In the genomic region with DNA sequence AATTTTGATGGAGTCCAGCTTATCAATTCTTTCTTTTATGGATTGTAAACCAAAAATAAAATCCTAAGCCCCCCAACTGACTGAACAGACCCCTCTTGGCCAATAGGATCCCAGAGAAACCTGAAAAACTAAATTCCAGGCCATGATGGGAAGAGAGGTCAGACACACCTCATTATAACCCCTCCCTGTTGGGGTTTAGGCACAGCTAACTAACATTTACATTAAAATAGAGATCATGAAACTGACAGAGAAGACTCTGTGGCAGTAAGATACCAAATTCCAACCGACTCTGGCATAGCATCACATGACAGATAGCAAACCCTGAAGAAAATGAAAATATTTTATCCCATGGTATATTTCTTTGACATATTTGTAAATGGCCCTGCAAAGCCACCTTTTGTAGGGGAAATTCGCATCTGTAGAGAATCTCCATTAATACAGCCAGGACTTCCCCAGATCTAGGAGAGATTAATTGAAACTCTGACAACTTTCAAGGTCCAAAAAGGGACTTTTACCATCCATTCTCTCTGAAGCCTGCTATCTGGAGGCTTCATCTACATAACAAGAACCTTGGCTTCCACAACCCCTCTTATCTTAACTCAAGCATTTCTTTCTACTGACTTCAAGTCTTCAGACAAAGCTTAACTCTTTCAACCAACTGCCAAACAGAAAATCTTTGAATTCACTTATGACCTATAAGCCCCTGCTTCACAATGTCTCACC, we compare ENCODE assay signal across 17 cellular contexts. TPM values are rescaled to one million over a fixed set of nuclear protein-coding genes. Genes with fewer than 3 reads are reported as not detected.
DNase-seq lines count a peak whose midpoint lies in the region; ATAC-seq, FAIRE-seq and TF ChIP-seq lines count a peak whose summit lies in the region.
"Had no signal": no experiment of that assay in that cellular context is flagged by ENCODE, and none has a peak within 500 bp of the region (broad histone marks: within the 10 kb centered on the region; RNA-seq: fewer than 3 reads in every experiment).

No MANE protein-coding gene starts in this region.

- peak overlapping the region; percentile 47 for H3K27ac Mint-ChIP-seq in astrocyte (ENCODE audit: unreplicated experiment)
- H3K27ac Mint-ChIP-seq in activated naive CD4-positive, alpha-beta T cell treated with anti-CD3 and anti-CD28 coated beads, Interleukin-2, amount 50 U/mL, for 72 hours: no peak overlapping the region
- H3K27ac Mint-ChIP-seq: CD14-positive monocyte had no signal

- peaks cover 7% of the 10 kb centered on the region for H3K36me3 Mint-ChIP-seq in astrocyte (ENCODE audit: low read depth, unreplicated experiment)
- H3K36me3 Mint-ChIP-seq in activated naive CD4-positive, alpha-beta T cell treated with anti-CD3 and anti-CD28 coated beads, Interleukin-2, amount 50 U/mL, for 72 hours: no peaks in the 10 kb centered on the region
- H3K36me3 Mint-ChIP-seq: CD14-positive monocyte had no signal

- H3K27me3 ChIP-seq in GM23248 (replicated peaks; ENCODE audit: insufficient read depth): no peaks in the 10 kb centered on the region
- no peaks in the 10 kb centered on the region for H3K27me3 ChIP-seq in MM.1S (replicated peaks; ENCODE audit: insufficient read depth, low read length)
- H3K27me3 ChIP-seq in astrocyte (ENCODE audit: insufficient read depth, low read length): no peaks in the 10 kb centered on the region
- no peaks in the 10 kb centered on the region for H3K27me3 ChIP-seq in iPS-20b (ENCODE audit: insufficient read depth, low read length)
- H3K27me3 ChIP-seq: SJCRH30 had no signal

- in situ Hi-C loops in GM23248 (cut with MboI): no loop called here

- no peak for FAIRE-seq in astrocyte (lab: Jason Lieb, UNC)
- FAIRE-seq: HepG2 had no signal

- H3K27ac ChIP-seq in GM23248: no peak overlapping the region
- H3K27ac ChIP-seq in MM.1S (ENCODE audit: low read length): peak overlapping the region; percentile 26; the same call in 1 of the 2 replicates
- no peak overlapping the region for H3K27ac ChIP-seq in astrocyte (ENCODE audit: low read depth, low read length)
- H3K27ac ChIP-seq in iPS-20b (ENCODE audit: low read length): peak overlapping the region; percentile 72
- H3K27ac ChIP-seq: 22Rv1, KMS-11, SJCRH30 had no signal

- H3K4me3 ChIP-seq in GM23248 (no peak overlapping the region), MM.1S (ENCODE audit: low read length) (no peak overlapping the region), astrocyte (ENCODE audit: insufficient read depth, low read depth, low read length) (no peak overlapping the region), iPS-20b (ENCODE audit: low read length) (peak overlapping the region; percentile 42; the same call in 1 of the 2 replicates)
- H3K4me3 ChIP-seq: SJCRH30 had no signal

- peaks cover 23% of the 10 kb centered on the region for H3K4me1 ChIP-seq in GM23248 (ENCODE audit: insufficient read depth)
- peaks cover 43% of the 10 kb centered on the region for H3K4me1 ChIP-seq in MM.1S (ENCODE audit: low read length)
- H3K4me1 ChIP-seq in astrocyte (ENCODE audit: insufficient read depth, low read length): no peaks in the 10 kb centered on the region
- H3K4me1 ChIP-seq in iPS-20b (ENCODE audit: insufficient read depth, low read length): peaks cover 18% of the 10 kb centered on the region; the same call in 1 of the 2 replicates
- H3K4me1 ChIP-seq: SJCRH30 had no signal

- no peaks in the 10 kb centered on the region for H3K79me2 ChIP-seq in GM23248 (ENCODE audit: insufficient read depth)
- no peaks in the 10 kb centered on the region for H3K79me2 ChIP-seq in MM.1S (ENCODE audit: low read length)
- H3K79me2 ChIP-seq in astrocyte (ENCODE audit: insufficient read depth, low read length): no peaks in the 10 kb centered on the region

- no peak for DNase-seq in GM23248
- DNase-seq in MM.1S: peak; percentile 6
- DNase-seq in astrocyte (ENCODE audit: low read depth): no peak
- DNase-seq in NCI-H524 treated with DMSO at 0.1 percent for 48 hours (lab: John Stamatoyannopoulos, UW): no peak
- DNase-seq in T-helper 2 cell: no peak
- DNase-seq in CD1c-positive myeloid dendritic cell (ENCODE audit: extremely low spot score): no peak
- no peak for DNase-seq in activated naive CD4-positive, alpha-beta T cell treated with anti-CD3 and anti-CD28 coated beads, Interleukin-2, amount 50 U/mL, for 72 hours (ENCODE audit: low spot score in 2 of 2)
- DNase-seq: DMS79 treated with DMSO at 0.1 percent for 48 hours, NCI-H1417, NCI-H187, NCI-H82, SJCRH30 had no signal

- no peaks in the 10 kb centered on the region for H3K36me3 ChIP-seq in GM23248 (ENCODE audit: low read depth)
- no peaks in the 10 kb centered on the region for H3K36me3 ChIP-seq in MM.1S (replicated peaks; ENCODE audit: insufficient read depth, low read length)
- H3K36me3 ChIP-seq in astrocyte (ENCODE audit: insufficient read depth, low read length): no peaks in the 10 kb centered on the region
- H3K36me3 ChIP-seq in iPS-20b (ENCODE audit: insufficient read depth, low read depth, low read length): no peaks in the 10 kb centered on the region
- H3K36me3 ChIP-seq: SJCRH30 had no signal

- no peak overlapping the region for H3K4me3 Mint-ChIP-seq in astrocyte (ENCODE audit: unreplicated experiment)

- H3K9ac ChIP-seq in GM23248 (no peak overlapping the region), MM.1S (ENCODE audit: low read length) (no peak overlapping the region), astrocyte (ENCODE audit: low read length) (no peak overlapping the region), iPS-20b (ENCODE audit: low read depth, low read length) (no peak overlapping the region)
- H3K9ac ChIP-seq: KMS-11 had no signal

- H3F3A ChIP-seq in GM23248 (ENCODE audit: insufficient read depth): 0 out of 2 replicates have a peak, but pooled peaks cover 10% of the 10 kb centered on the region
- peaks cover 16% of the 10 kb centered on the region; the same call in 1 of the 2 replicates for H3F3A ChIP-seq in MM.1S (ENCODE audit: insufficient read depth, low read length)

- ATAC-seq in activated naive CD4-positive, alpha-beta T cell treated with anti-CD3 and anti-CD28 coated beads, Interleukin-2, amount 50 U/mL, for 72 hours: no peak
- ATAC-seq: HepG2 had no signal

- TF ChIP-seq CTCF in MM.1S (IDR thresholded peaks at IDR 0.05; ENCODE audit: low read length) (no peak), astrocyte (IDR thresholded peaks at IDR 0.05; ENCODE audit: insufficient read depth, low read depth, low read length) (no peak)

- peaks cover 3% of the 10 kb centered on the region for H3K9me3 Mint-ChIP-seq in astrocyte (ENCODE audit: unreplicated experiment)
- H3K9me3 Mint-ChIP-seq in activated naive CD4-positive, alpha-beta T cell treated with anti-CD3 and anti-CD28 coated beads, Interleukin-2, amount 50 U/mL, for 72 hours: no peaks in the 10 kb centered on the region

- H3K4me1 Mint-ChIP-seq in astrocyte (ENCODE audit: low read depth, unreplicated experiment): peaks cover 14% of the 10 kb centered on the region
- H3K4me1 Mint-ChIP-seq: CD14-positive monocyte had no signal

- H2AFZ ChIP-seq in GM23248 (0 out of 2 replicates have a peak overlapping the region, but pooled peaks have one; percentile 7), MM.1S (ENCODE audit: low read length) (no peak overlapping the region), astrocyte (ENCODE audit: low read depth, low read length) (no peak overlapping the region)

- H3K4me2 ChIP-seq in GM23248 (ENCODE audit: unreplicated experiment) (no peak overlapping the region), MM.1S (ENCODE audit: low read depth, low read length) (no peak overlapping the region), astrocyte (ENCODE audit: low read length) (no peak overlapping the region)
- H3K4me2 ChIP-seq: KMS-11 had no signal

- no peaks in the 10 kb centered on the region for H4K20me1 ChIP-seq in GM23248 (ENCODE audit: insufficient read depth)
- H4K20me1 ChIP-seq in MM.1S (ENCODE audit: insufficient read depth, low read length): no peaks in the 10 kb centered on the region
- no peaks in the 10 kb centered on the region for H4K20me1 ChIP-seq in astrocyte (ENCODE audit: insufficient read depth, low read length)

- WGBS in GM23248 (ENCODE audit: low coverage in 1 of 2, low lambda C conversion rate in 2 of 2, missing lambda C conversion rate in 2 of 2), 2 experiments: 91 to 95% methylated on average over 2 of the region's 2 CpGs

- H3K9me2 ChIP-seq in GM23248 (ENCODE audit: insufficient read depth) (no peaks in the 10 kb centered on the region; the same call in 1 of the 2 replicates), MM.1S (replicated peaks; ENCODE audit: insufficient read depth, low read length) (no peaks in the 10 kb centered on the region)

- peaks cover 7% of the 10 kb centered on the region for H3K27me3 Mint-ChIP-seq in astrocyte (ENCODE audit: low read depth, unreplicated experiment)

- H3K9me3 ChIP-seq in GM23248 (ENCODE audit: low read depth) (no peaks in the 10 kb centered on the region), MM.1S (replicated peaks; ENCODE audit: insufficient read depth, low read length) (no peaks in the 10 kb centered on the region), astrocyte (ENCODE audit: insufficient read depth, low read depth, low read length) (no peaks in the 10 kb centered on the region), iPS-20b (ENCODE audit: insufficient read depth, low read depth, low read length) (peaks cover 7% of the 10 kb centered on the region)

RNA-seq across cellular contexts. Expression of gene GAS6, which starts 27.0 kb away (rescaled TPM):
- 998 and 1,035 TPM in 2 replicates for total RNA-seq in GM23248 (2014; rRNA removed; shearing (Covaris generic))
- polyA plus RNA-seq in GM23248 (2016; fragmentation: Nextera tagmentation; extraction: Ambion mirVana): 822 and 865 TPM in 2 replicates
- total RNA-seq in astrocyte: 252 and 287 TPM in 2 replicates
- total RNA-seq in activated naive CD4-positive, alpha-beta T cell treated with anti-CD3 and anti-CD28 coated beads, Interleukin-2, amount 50 U/mL, for 72 hours: 1 to 10 TPM in 1 of 2 donors, under 1 TPM in 1; 0.45 to 1.2 TPM

Comparison
In these comparisons a context has a peak if more than half of its experiments do, and no peak if none do; other contexts are left out.
1. H3K27ac ChIP-seq: peak in MM.1S (single experiment) and iPS-20b (single experiment); none in GM23248 (single experiment) and astrocyte (single experiment).
2. RNA of gene GAS6, which starts 27.0 kb away (total RNA-seq): 998 to 1,035 TPM in GM23248 and 252 to 287 TPM in astrocyte; 0.45 to 1.2 TPM in activated naive CD4-positive, alpha-beta T cell treated with anti-CD3 and anti-CD28 coated beads, Interleukin-2, amount 50 U/mL, for 72 hours; every median in the first group is over 100 times any median in the second.